Comparison of ENCODE assay signal across 16 cellular contexts in genomic region chr1:10737651-10738050, GRCh38. TPM values are rescaled to one million over a fixed set of nuclear protein-coding genes. Genes with fewer than 3 reads are reported as not detected.
DNase-seq lines count a peak whose midpoint lies in the region; ATAC-seq, FAIRE-seq and TF ChIP-seq lines count a peak whose summit lies in the region.
"Had no signal": no experiment of that assay in that cellular context is flagged by ENCODE, and none has a peak within 500 bp of the region (broad histone marks: within the 10 kb centered on the region; RNA-seq: fewer than 3 reads in every experiment).

No MANE protein-coding gene starts in this region.

- TF ChIP-seq POLR2A in esophagus squamous epithelium (IDR thresholded peaks at IDR 0.05) (no peak), spleen (IDR thresholded peaks at IDR 0.05) (no peak)

- peaks cover 54% of the 10 kb centered on the region for H3K4me1 Mint-ChIP-seq in WTC11
- H3K4me1 Mint-ChIP-seq: natural killer cell, T-cell had no signal

- FAIRE-seq in GM19239 (lab: Jason Lieb, UNC): no peak

- no peak overlapping the region for H3K4me3 Mint-ChIP-seq in WTC11
- H3K4me3 Mint-ChIP-seq: activated CD4-positive, alpha-beta memory T cell treated with anti-CD3 and anti-CD28 coated beads for 36 hours; CD8-positive, alpha-beta T cell; natural killer cell; T-cell had no signal

- H3K27me3 ChIP-seq in esophagus squamous epithelium: no peaks in the 10 kb centered on the region
- peaks cover 0 to 7% (median 0%) of the 10 kb centered on the region in 7 donors for H3K27me3 ChIP-seq in spleen (replicated peaks in 1 of 7)
- H3K27me3 ChIP-seq: adrenal gland had no signal

- no peak for TF ChIP-seq CTCF in WTC11 (IDR thresholded peaks at IDR 0.05)
- no peak for TF ChIP-seq CTCF in esophagus squamous epithelium (IDR thresholded peaks at IDR 0.05)
- no peak for TF ChIP-seq CTCF in mucosa of descending colon (IDR thresholded peaks at IDR 0.05)
- TF ChIP-seq CTCF in spleen (IDR thresholded peaks at IDR 0.05 in 8 of 11, conservative IDR thresholded peaks at IDR 0.05 in 3 of 11): no peak

- WGBS in esophagus squamous epithelium, 2 donors: 50 to 67% methylated on average over 1 to 2 of the region's 12 CpGs
- WGBS in spleen, 5 donors: 64 to 82% (median 80%) methylated on average over 6 to 12 of the region's 12 CpGs

- no peaks in the 10 kb centered on the region for H3K9me3 ChIP-seq in esophagus squamous epithelium
- no peaks in the 10 kb centered on the region for H3K9me3 ChIP-seq in mucosa of descending colon
- H3K9me3 ChIP-seq in spleen: no peaks in the 10 kb centered on the region
- H3K9me3 ChIP-seq: adrenal gland had no signal

- H3K36me3 ChIP-seq in esophagus squamous epithelium (peaks cover 0 to 10% (median 0%) of the 10 kb centered on the region in 3 donors), mucosa of descending colon (ENCODE audit: low read depth) (no peaks in the 10 kb centered on the region), spleen (no peaks in the 10 kb centered on the region)
- H3K36me3 ChIP-seq: adrenal gland had no signal

- CTCF ChIA-PET in WTC11 (lab: Charles Lee): no interaction called here

- H3K4me3 ChIP-seq in esophagus squamous epithelium: no peak overlapping the region
- no peak overlapping the region for H3K4me3 ChIP-seq in mucosa of descending colon
- no peak overlapping the region for H3K4me3 ChIP-seq in spleen
- H3K4me3 ChIP-seq: adrenal gland had no signal

- H3K27me3 Mint-ChIP-seq in WTC11 (ENCODE audit: low read depth): no peaks in the 10 kb centered on the region

- peak overlapping the region; percentile 88; the same call in 1 of the 2 replicates for H3K27ac Mint-ChIP-seq in WTC11
- H3K27ac Mint-ChIP-seq: activated CD4-positive, alpha-beta memory T cell treated with anti-CD3 and anti-CD28 coated beads for 36 hours; CD8-positive, alpha-beta T cell; natural killer cell; T-cell had no signal

- DNase-seq in WTC11 (ENCODE audit: low spot score): no peak
- no peak for DNase-seq in esophagus squamous epithelium (lab: John Stamatoyannopoulos, UW)
- no peak for DNase-seq in mucosa of descending colon
- DNase-seq in spleen: no peak
- no peak for DNase-seq in occipital lobe (lab: John Stamatoyannopoulos, UW)
- DNase-seq in GM19239 (ENCODE audit: insufficient read length, low spot score): no peak
- DNase-seq: activated CD4-positive, alpha-beta memory T cell treated with anti-CD3 and anti-CD28 coated beads for 36 hours; activated gamma-delta T cell treated with Interleukin-2 at 50 U/mL for 16 hours; activated T-cell treated with anti-CD3 and anti-CD28 coated beads for 4 hours; caudate nucleus; CD8-positive, alpha-beta T cell; erythroblast; natural killer cell; T-cell had no signal

- H3K4me1 ChIP-seq in esophagus squamous epithelium (peaks cover 17 to 51% (median 25%) of the 10 kb centered on the region in 3 donors), mucosa of descending colon (ENCODE audit: low read depth) (peaks cover 29% of the 10 kb centered on the region), spleen (peaks cover 0 to 19% (median 14%) of the 10 kb centered on the region in 6 donors)

- no peaks in the 10 kb centered on the region for H3K9me3 Mint-ChIP-seq in WTC11
- H3K9me3 Mint-ChIP-seq: activated CD4-positive, alpha-beta memory T cell treated with anti-CD3 and anti-CD28 coated beads for 36 hours; CD8-positive, alpha-beta T cell; natural killer cell; T-cell had no signal

- ATAC-seq in WTC11 (no peak), mucosa of descending colon (peak; percentile 5), HG02678 (IDR thresholded peaks at IDR 0.05; ENCODE audit: unreplicated experiment) (no peak)
- ATAC-seq: CD8-positive, alpha-beta T cell; natural killer cell; T-cell had no signal

- no peaks in the 10 kb centered on the region for H3K36me3 Mint-ChIP-seq in WTC11
- H3K36me3 Mint-ChIP-seq: activated CD4-positive, alpha-beta memory T cell treated with anti-CD3 and anti-CD28 coated beads for 36 hours; CD8-positive, alpha-beta T cell; natural killer cell; T-cell had no signal

- POLR2A ChIA-PET in WTC11 (lab: Charles Lee): no interaction called here

- intact Hi-C loops in esophagus squamous epithelium (cut with DNase I) (no loop called here), mucosa of descending colon (cut with DNase I, micrococcal nuclease) (no loop called here), spleen (cut with DNase I; ENCODE audit: low total_unique reads) (no loop called here)

- peak overlapping the region in 3 of 4 donors; percentile 13 to 29 (median 19) for H3K27ac ChIP-seq in esophagus squamous epithelium
- peak overlapping the region in 6 of 8 donors; percentile 7 to 75 (median 62) for H3K27ac ChIP-seq in spleen

TF ChIP-seq in WTC11, 78 proteins besides CTCF, POLR2A, EP300 and RAD21:
- TF ChIP-seq, protein P1, sequence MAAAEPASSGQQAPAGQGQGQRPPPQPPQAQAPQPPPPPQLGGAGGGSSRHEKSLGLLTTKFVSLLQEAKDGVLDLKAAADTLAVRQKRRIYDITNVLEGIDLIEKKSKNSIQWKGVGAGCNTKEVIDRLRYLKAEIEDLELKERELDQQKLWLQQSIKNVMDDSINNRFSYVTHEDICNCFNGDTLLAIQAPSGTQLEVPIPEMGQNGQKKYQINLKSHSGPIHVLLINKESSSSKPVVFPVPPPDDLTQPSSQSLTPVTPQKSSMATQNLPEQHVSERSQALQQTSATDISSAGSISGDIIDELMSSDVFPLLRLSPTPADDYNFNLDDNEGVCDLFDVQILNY (CRISPR knock-in tag; IDR thresholded peaks at IDR 0.05): no peak
- no peak for TF ChIP-seq NFYB (CRISPR knock-in tag; conservative IDR thresholded peaks at IDR 0.05; ENCODE audit: low read depth)
- no peak for TF ChIP-seq ZNF263 (CRISPR knock-in tag; IDR thresholded peaks at IDR 0.05; ENCODE audit: low read depth)
- no peak for TF ChIP-seq TP53 (CRISPR knock-in tag; IDR thresholded peaks at IDR 0.05)
- no peak for TF ChIP-seq OVOL2 (CRISPR knock-in tag; IDR thresholded peaks at IDR 0.05; ENCODE audit: borderline replicate concordance)
- no peak for TF ChIP-seq RORB (CRISPR knock-in tag; IDR thresholded peaks at IDR 0.05)

RNA-seq across cellular contexts. Expression of gene CASZ1, which starts 58.8 kb away (rescaled TPM):
- total RNA-seq in WTC11 (2021): 6.9 to 11.7 TPM (median 8.7 TPM) in 3 replicates
- total RNA-seq in esophagus squamous epithelium: 10 to 100 TPM; 13.1 to 33.7 (median 20.9) TPM
- total RNA-seq in mucosa of descending colon: 100 to 1,000 TPM in 1 of 3 donors, 10 to 100 TPM in 2; 66.5 to 110 (median 84.5) TPM
- total RNA-seq in spleen: 10 to 100 TPM in 5 of 7 donors, 1 to 10 TPM in 2; 5.8 to 14.5 (median 11.7) TPM
- 1 to 10 TPM in 2 of 3 donors, under 1 TPM in 1; 0.73 to 3.9 (median 1.5) TPM for polyA plus RNA-seq in spleen
- total RNA-seq in occipital lobe: 0.62 TPM
